In the genomic region with DNA sequence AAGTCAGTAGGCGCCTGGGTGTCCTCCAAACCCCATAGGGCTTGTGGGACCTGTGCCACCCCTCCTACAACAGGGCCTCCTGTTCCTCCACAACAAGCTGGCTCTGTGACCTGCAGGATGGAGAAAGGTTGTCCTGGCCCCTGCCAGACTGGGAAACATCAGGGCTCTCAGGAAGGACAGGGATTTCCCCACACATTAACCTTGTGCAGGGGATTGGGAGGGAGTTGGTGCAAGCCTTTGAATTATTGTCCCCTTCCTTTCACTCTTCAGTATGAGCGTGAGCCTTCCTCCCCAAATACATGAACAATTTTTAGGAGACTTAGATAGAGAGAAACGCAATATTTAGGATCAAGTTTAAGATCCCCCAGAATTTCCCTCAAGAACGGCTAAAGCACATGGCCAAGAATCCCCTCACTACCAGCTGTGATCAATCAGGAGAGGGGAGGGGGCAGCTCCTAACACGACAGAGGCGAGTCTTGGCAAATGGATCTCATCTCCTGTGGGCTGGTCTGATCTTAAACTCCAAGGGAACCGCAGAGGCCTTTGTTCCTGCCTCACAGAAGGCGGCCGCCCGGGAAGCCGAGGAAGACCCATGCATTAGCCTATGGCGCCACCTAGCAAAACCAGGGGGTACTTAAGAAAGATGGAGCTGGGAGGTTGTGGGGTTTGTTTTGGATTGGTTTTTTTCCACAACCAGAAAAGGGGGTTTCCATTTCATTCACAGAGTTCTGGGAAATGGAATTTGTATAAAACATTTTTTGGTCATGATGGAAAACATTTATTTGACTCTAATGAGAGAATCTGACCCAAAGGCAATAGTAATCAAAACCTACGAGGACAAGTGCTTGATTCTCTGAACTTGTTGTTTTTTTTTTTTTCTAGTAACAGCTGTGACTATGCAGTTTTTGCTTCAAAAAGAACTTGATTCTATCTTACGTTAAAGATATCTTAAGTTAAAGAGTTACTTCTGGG, we compare ENCODE assay signal across 8 cellular contexts.
A peak's percentile ranks its signal among the peaks of the same experiment; 100 is the strongest.
DNase-seq lines count a peak whose midpoint lies in the region; ATAC-seq lines count a peak whose summit lies in the region.

No MANE protein-coding gene starts in this region.

- ATAC-seq in GM21367 (IDR thresholded peaks at IDR 0.05; ENCODE audit: unreplicated experiment): peak; percentile 69
- ATAC-seq in GM21447 (IDR thresholded peaks at IDR 0.05; ENCODE audit: unreplicated experiment): no peak

- peak overlapping the region; percentile 35 for H3K4me3 ChIP-seq in SK-N-MC
- no peak overlapping the region for H3K4me3 ChIP-seq in skeletal muscle cell (ENCODE audit: low read depth, low read length)

- no peaks in the 10 kb centered on the region for H3K9me3 ChIP-seq in SK-N-MC (ENCODE audit: low read depth, low read length)

- H3K27ac ChIP-seq in SK-N-MC: peak overlapping the region; percentile 91

- DNase-seq in CD1c-positive myeloid dendritic cell (ENCODE audit: extremely low spot score) (peak; percentile 62), NCI-H1105 treated with DMSO at 0.1 percent for 48 hours (lab: John Stamatoyannopoulos, UW) (peak; percentile 82), SK-N-MC (ENCODE audit: low read depth, low spot score) (peak; percentile 94), astrocyte of the hippocampus (ENCODE audit: low read depth, low spot score) (peak; percentile 95), hypothalamus (lab: John Stamatoyannopoulos, UW) (peak in 49 of 51 donors; percentile 7 to 87 (median 65)), skeletal muscle cell (ENCODE audit: low read depth) (peak; percentile 73)

- peak overlapping the region; percentile 58 for H3K9ac ChIP-seq in SK-N-MC (ENCODE audit: insufficient read length)

- no peaks in the 10 kb centered on the region for H3K36me3 ChIP-seq in SK-N-MC (ENCODE audit: insufficient read depth, low read length)
